ENCODE assay signal across 22 cellular contexts in genomic region chr10:100645111-100645510, GRCh38.
DNase-seq lines count a peak whose midpoint lies in the region; ATAC-seq, FAIRE-seq and TF ChIP-seq lines count a peak whose summit lies in the region.
"Had no signal": no experiment of that assay in that cellular context is flagged by ENCODE, and none has a peak within 500 bp of the region (broad histone marks: within the 10 kb centered on the region; RNA-seq: fewer than 3 reads in every experiment).

No MANE protein-coding gene starts in this region.

- H3K79me2 ChIP-seq in H1 (ENCODE audit: control insufficient read depth in 1 of 2, insufficient read depth in 2 of 2, low read length in 2 of 2), result no peaks in the 10 kb centered on the region
- H3K79me2 ChIP-seq in H9 (ENCODE audit: insufficient read depth, low read length), result no peaks in the 10 kb centered on the region

- intact Hi-C loops in naive thymus-derived CD4-positive, alpha-beta T cell (cut with micrococcal nuclease), result no loop called here
- intact Hi-C loops in ovary (cut with DNase I), result no loop called here

- no peak overlapping the region for H4K91ac ChIP-seq in H1 (replicated peaks; ENCODE audit: insufficient read length, low read length)
- H4K91ac ChIP-seq in H9 (ENCODE audit: insufficient read length, low read depth, low read length), result no peak overlapping the region

- WGBS in H1 (ENCODE audit: extremely low coverage in 1 of 2, insufficient coverage in 1 of 2, insufficient read length in 1 of 2, insufficient replicate concordance in 2 of 2, low coverage in 1 of 2, low lambda C conversion rate in 2 of 2, missing lambda C conversion rate in 1 of 2), 2 experiments, result 84% methylated on average over 5 of the region's 5 CpGs; no CpG with 5 or more reads in 1 of the 2 experiments
- WGBS in ovary, 3 donors, result 58 to 65% (median 59%) methylated on average over 5 of the region's 5 CpGs
- no CpG with 5 or more reads among the region's 5 CpGs for WGBS in H9 (ENCODE audit: extremely low coverage, insufficient read length, low lambda C conversion rate)

- peaks cover 0 to 5% (median 2%) of the 10 kb centered on the region in 4 experiments; a peak in 1 of 7 replicates for H3K27me3 ChIP-seq in H1 (replicated peaks in 1 of 4; ENCODE audit: control insufficient read depth in 3 of 4, extremely low read depth in 1 of 4, insufficient read depth in 3 of 4, low read length in 3 of 4)
- H3K27me3 ChIP-seq in naive thymus-derived CD4-positive, alpha-beta T cell (ENCODE audit: control insufficient read depth in 2 of 2, insufficient read depth in 2 of 2, low read length in 2 of 2), result peaks cover 0 to 3% of the 10 kb centered on the region in 2 donors
- H3K27me3 ChIP-seq in ovary, result no peaks in the 10 kb centered on the region
- no peaks in the 10 kb centered on the region; the same call in 1 of the 2 replicates for H3K27me3 ChIP-seq in H9 (ENCODE audit: insufficient read depth, low read length)
- H3K27me3 ChIP-seq: BE2C had no signal

- H3K4me3 Mint-ChIP-seq in naive thymus-derived CD4-positive, alpha-beta T cell, result no peak overlapping the region
- H3K4me3 Mint-ChIP-seq in H9, result no peak overlapping the region
- no peak overlapping the region for H3K4me3 Mint-ChIP-seq in activated naive CD4-positive, alpha-beta T cell treated with anti-CD3 and anti-CD28 coated beads, Interleukin-2, amount 10 ng/mL, durations not matched to agents 7 days and 5 days
- H3K4me3 Mint-ChIP-seq: CD4-positive, CD25-positive, alpha-beta regulatory T cell; CD8-positive, alpha-beta memory T cell; HFFc6 had no signal

- H3K27ac Mint-ChIP-seq in naive thymus-derived CD4-positive, alpha-beta T cell, result no peak overlapping the region
- no peak overlapping the region for H3K27ac Mint-ChIP-seq in H9
- H3K27ac Mint-ChIP-seq in activated naive CD4-positive, alpha-beta T cell treated with anti-CD3 and anti-CD28 coated beads, Interleukin-2, amount 10 ng/mL, durations not matched to agents 7 days and 5 days, result no peak overlapping the region
- H3K27ac Mint-ChIP-seq: CD4-positive, CD25-positive, alpha-beta regulatory T cell; CD8-positive, alpha-beta memory T cell; HFFc6 had no signal

- H3K9ac ChIP-seq in H1 (replicated peaks in 1 of 4; ENCODE audit: extremely low read depth in 1 of 4, low read depth in 3 of 4, low read length in 3 of 4), result no peak overlapping the region
- H3K9ac ChIP-seq in H9 (ENCODE audit: extremely low read depth, insufficient read length, low read length), result no peak overlapping the region

- H2AK5ac ChIP-seq in H1 (ENCODE audit: low read depth, low read length) (peak overlapping the region; percentile 84), H9 (ENCODE audit: insufficient read length, low read length) (no peak overlapping the region)

- H2BK20ac ChIP-seq in H1 (ENCODE audit: low read length) (peak overlapping the region; percentile 8), H9 (ENCODE audit: low read depth, low read length, poor library complexity, severe bottlenecking) (no peak overlapping the region)

- H2BK5ac ChIP-seq in H1 (ENCODE audit: low read depth, low read length) (peak overlapping the region; percentile 15; the same call in 1 of the 2 replicates), H9 (ENCODE audit: insufficient read length, low read length) (no peak overlapping the region)

- H4K8ac ChIP-seq in H1 (ENCODE audit: extremely low read depth, insufficient read depth, low read length), result no peak overlapping the region
- no peak overlapping the region for H4K8ac ChIP-seq in H9 (replicated peaks; ENCODE audit: insufficient read length, low read depth, low read length)

- H3K4me1 ChIP-seq in HEK293 (ENCODE audit: control insufficient read depth, insufficient read depth, low read length) (no peaks in the 10 kb centered on the region), H1 (replicated peaks in 1 of 4; ENCODE audit: control insufficient read depth in 3 of 4, insufficient read depth in 4 of 4, low read length in 3 of 4) (peaks cover 3 to 29% (median 19%) of the 10 kb centered on the region in 4 experiments; a peak in 5 of 7 replicates), ovary (ENCODE audit: insufficient read depth) (no peaks in the 10 kb centered on the region), H9 (ENCODE audit: insufficient read depth, low read length) (peaks cover 7% of the 10 kb centered on the region; the same call in 1 of the 2 replicates)
- no peaks in the 10 kb centered on the region for H3K4me1 ChIP-seq in naive thymus-derived CD4-positive, alpha-beta T cell (ENCODE audit: control insufficient read depth in 2 of 2, insufficient read depth in 2 of 2, low read length in 2 of 2)
- H3K4me1 ChIP-seq: BE2C, HAP-1 had no signal

- TF ChIP-seq CTCF in HEK293 (tag by site-specific recombination; IDR thresholded peaks at IDR 0.05) (no peak), H1 (IDR thresholded peaks at IDR 0.05; ENCODE audit: control extremely low read depth in 1 of 3, insufficient read depth in 1 of 3, low read depth in 1 of 3, low read length in 3 of 3) (no peak), ovary (IDR thresholded peaks at IDR 0.05) (no peak), H9 (conservative IDR thresholded peaks at IDR 0.05) (no peak)

- peaks cover 0 to 3% (median 0%) of the 10 kb centered on the region in 7 donors for H3K4me1 Mint-ChIP-seq in naive thymus-derived CD4-positive, alpha-beta T cell
- H3K4me1 Mint-ChIP-seq in H9, result peaks cover 37 to 50% of the 10 kb centered on the region in 2 experiments
- no peaks in the 10 kb centered on the region for H3K4me1 Mint-ChIP-seq in activated naive CD4-positive, alpha-beta T cell treated with anti-CD3 and anti-CD28 coated beads, Interleukin-2, amount 10 ng/mL, durations not matched to agents 7 days and 5 days
- H3K4me1 Mint-ChIP-seq: CD8-positive, alpha-beta memory T cell had no signal

- H3K36me3 ChIP-seq in HEK293 (ENCODE audit: control insufficient read depth in 2 of 2, insufficient read depth in 1 of 2, low read length in 2 of 2), result no peaks in the 10 kb centered on the region
- no peaks in the 10 kb centered on the region for H3K36me3 ChIP-seq in H1 (ENCODE audit: control insufficient read depth in 2 of 4, insufficient read depth in 4 of 4, low read length in 3 of 4)
- H3K36me3 ChIP-seq in naive thymus-derived CD4-positive, alpha-beta T cell (ENCODE audit: control insufficient read depth in 2 of 3, insufficient read depth in 3 of 3, low read length in 3 of 3), result no peaks in the 10 kb centered on the region
- no peaks in the 10 kb centered on the region for H3K36me3 ChIP-seq in ovary
- H3K36me3 ChIP-seq: BE2C, HAP-1 had no signal

- no peak overlapping the region for H2BK120ac ChIP-seq in H1 (replicated peaks; ENCODE audit: low read depth, low read length)
- H2BK120ac ChIP-seq in H9 (ENCODE audit: low read depth, low read length, poor library complexity, severe bottlenecking), result no peak overlapping the region

- H3K56ac ChIP-seq in H1 (replicated peaks; ENCODE audit: insufficient read length, low read depth, low read length), result no peak overlapping the region
- no peak overlapping the region for H3K56ac ChIP-seq in H9 (ENCODE audit: insufficient read length, low read depth, low read length)

- H2BK15ac ChIP-seq in H1 (ENCODE audit: low read length), result peak overlapping the region; percentile 21
- no peak overlapping the region for H2BK15ac ChIP-seq in H9 (ENCODE audit: low read depth, low read length)

- peaks cover 1% of the 10 kb centered on the region; the same call in 1 of the 2 replicates for H3K23me2 ChIP-seq in H1 (ENCODE audit: low read depth, low read length)
- peaks cover 3% of the 10 kb centered on the region for H3K23me2 ChIP-seq in H9 (ENCODE audit: insufficient read length, low read depth, low read length, poor library complexity, severe bottlenecking)

- no peak for TF ChIP-seq EP300 in H1 (IDR thresholded peaks at IDR 0.05; ENCODE audit: borderline replicate concordance in 1 of 2, low read depth in 2 of 2, low read length in 2 of 2)
- no peak for TF ChIP-seq EP300 in ovary (IDR thresholded peaks at IDR 0.05)

- DNase-seq in H1 (ENCODE audit: low read depth in 1 of 2, low spot score in 2 of 2) (no peak), ovary (no peak), H9 (no peak), SW 1271 (lab: John Stamatoyannopoulos, UW) (no peak)
- DNase-seq in naive thymus-derived CD4-positive, alpha-beta T cell, result no peak
- no peak for DNase-seq in activated naive CD4-positive, alpha-beta T cell treated with anti-CD3 and anti-CD28 coated beads, Interleukin-2, amount 10 ng/mL, durations not matched to agents 7 days and 5 days
- DNase-seq: ACHN; BE2C; C1 segment of cervical spinal cord; CD4-positive, CD25-positive, alpha-beta regulatory T cell; CD8-positive, alpha-beta memory T cell; COR-L47; DMS79 treated with DMSO at 0.1 percent for 48 hours; GF-D8; GOT3; HFFc6; IMR-90 had no signal

- ATAC-seq in naive thymus-derived CD4-positive, alpha-beta T cell, result peak; percentile 16
- ATAC-seq: K562 had no signal

- H2AFZ ChIP-seq in H1 (ENCODE audit: low read length), result no peak overlapping the region
- no peak overlapping the region for H2AFZ ChIP-seq in H9 (ENCODE audit: low read length)

- H3K4ac ChIP-seq in H1 (replicated peaks; ENCODE audit: insufficient read length, low read depth, low read length) (peak overlapping the region; percentile 9), H9 (ENCODE audit: low read depth, low read length) (no peak overlapping the region)

- H3K36me3 Mint-ChIP-seq in naive thymus-derived CD4-positive, alpha-beta T cell, result peaks cover 0 to 21% (median 0%) of the 10 kb centered on the region in 5 donors
- 0 out of 7 replicates have a peak, but pooled peaks cover 0 to 6% (median 0%) of the 10 kb centered on the region in 3 experiments for H3K36me3 Mint-ChIP-seq in H9 (ENCODE audit: insufficient read depth in 1 of 3, low read depth in 3 of 3)
- H3K36me3 Mint-ChIP-seq in activated naive CD4-positive, alpha-beta T cell treated with anti-CD3 and anti-CD28 coated beads, Interleukin-2, amount 10 ng/mL, durations not matched to agents 7 days and 5 days, result no peaks in the 10 kb centered on the region
- H3K36me3 Mint-ChIP-seq: CD4-positive, CD25-positive, alpha-beta regulatory T cell; CD8-positive, alpha-beta memory T cell had no signal

- H3K4me2 ChIP-seq in H1 (ENCODE audit: insufficient read depth in 1 of 2, low read depth in 2 of 2, low read length in 2 of 2) (peak overlapping the region in 1 of 2 experiments; percentile 13; a peak in 1 of 4 replicates), H9 (ENCODE audit: insufficient read depth, insufficient read length, low read length) (no peak overlapping the region)

- H3K27ac ChIP-seq in HEK293 (ENCODE audit: extremely low read depth, low read depth, low read length) (no peak overlapping the region), H1 (ENCODE audit: low read depth, low read length) (no peak overlapping the region), ovary (no peak overlapping the region), H9 (ENCODE audit: insufficient read length, low read depth, low read length) (no peak overlapping the region)
- H3K27ac ChIP-seq in naive thymus-derived CD4-positive, alpha-beta T cell (ENCODE audit: low read depth, low read length), result no peak overlapping the region

- H3K23ac ChIP-seq in H1 (ENCODE audit: insufficient read length) (no peak overlapping the region), H9 (ENCODE audit: insufficient read length, low read depth, low read length) (no peak overlapping the region)

- no peak overlapping the region for H3T11ph ChIP-seq in H9 (ENCODE audit: low read length)

- peaks cover 0 to 3% (median 0%) of the 10 kb centered on the region in 11 donors for H3K9me3 Mint-ChIP-seq in naive thymus-derived CD4-positive, alpha-beta T cell
- H3K9me3 Mint-ChIP-seq in H9, result no peaks in the 10 kb centered on the region
- H3K9me3 Mint-ChIP-seq in activated naive CD4-positive, alpha-beta T cell treated with anti-CD3 and anti-CD28 coated beads, Interleukin-2, amount 10 ng/mL, durations not matched to agents 7 days and 5 days, result no peaks in the 10 kb centered on the region
- H3K9me3 Mint-ChIP-seq: HFFc6 had no signal

- H3K4me3 ChIP-seq in HEK293 (ENCODE audit: low read depth, low read length), result no peak overlapping the region
- H3K4me3 ChIP-seq in H1 (ENCODE audit: extremely low read depth in 1 of 4, insufficient read depth in 2 of 4, low read depth in 3 of 4, low read length in 4 of 4), result no peak overlapping the region
- H3K4me3 ChIP-seq in naive thymus-derived CD4-positive, alpha-beta T cell (ENCODE audit: low read length), result no peak overlapping the region
- H3K4me3 ChIP-seq in ovary, result no peak overlapping the region
- H3K4me3 ChIP-seq: HAP-1, K562 had no signal

- POLR2A ChIA-PET in HEK293 (lab: Yijun Ruan, JAX), result no interaction called here
- POLR2A ChIA-PET in H1 (lab: Charles Lee; ENCODE audit: partially characterized antibody), result interaction anchor here (0.8 kb wide), 1 partner anchor 15 kb away, joined by 4 read pairs; no protein-coding TSS in a partner anchor
- POLR2A ChIA-PET in naive thymus-derived CD4-positive, alpha-beta T cell (lab: Charles Lee), result no interaction called here

- peaks cover 65 to 82% (median 69%) of the 10 kb centered on the region in 5 donors for H3K27me3 Mint-ChIP-seq in naive thymus-derived CD4-positive, alpha-beta T cell
- H3K27me3 Mint-ChIP-seq in H9 (ENCODE audit: low read depth), result peaks cover 81% of the 10 kb centered on the region
- H3K27me3 Mint-ChIP-seq in activated naive CD4-positive, alpha-beta T cell treated with anti-CD3 and anti-CD28 coated beads, Interleukin-2, amount 10 ng/mL, durations not matched to agents 7 days and 5 days, result peaks cover 67% of the 10 kb centered on the region

- CTCF ChIA-PET in HEK293 (lab: Yijun Ruan, JAX) (interaction anchor here (0.6 to 1.8 kb wide), 3 partner anchors 98 to 299 kb away, joined by 3 to 6 read pairs (median 3); no protein-coding TSS in a partner anchor), H1 (lab: Charles Lee; ENCODE audit: partially characterized antibody) (interaction anchor here (0.6 to 4.8 kb wide), 12 partner anchors 10 to 497 kb away, joined by 3 to 26 read pairs (median 3); no protein-coding TSS in a partner anchor)
- CTCF ChIA-PET in naive thymus-derived CD4-positive, alpha-beta T cell (lab: Charles Lee), result no interaction called here
- CTCF ChIA-PET in activated naive CD4-positive, alpha-beta T cell treated with anti-CD3 and anti-CD28 coated beads, Interleukin-2, amount 10 ng/mL, durations not matched to agents 7 days and 5 days (lab: Charles Lee), result no interaction called here

- TF ChIP-seq RAD21 in H1 (IDR thresholded peaks at IDR 0.05 in 1 of 2, conservative IDR thresholded peaks at IDR 0.05 in 1 of 2; ENCODE audit: low read depth in 2 of 2, low read length in 2 of 2), result no peak

- H3K14ac ChIP-seq in H1 (ENCODE audit: insufficient read length), result no peak overlapping the region
- H3K14ac ChIP-seq in H9 (ENCODE audit: insufficient read depth, low read length), result no peak overlapping the region; the same call in 1 of the 2 replicates

- peak overlapping the region; percentile 82; the same call in 1 of the 2 replicates for H2BK12ac ChIP-seq in H1 (ENCODE audit: low read depth, low read length)
- H2BK12ac ChIP-seq in H9 (ENCODE audit: insufficient read length, low read depth, low read length), result no peak overlapping the region

- no peaks in the 10 kb centered on the region; the same call in 1 of the 2 replicates for H3K79me1 ChIP-seq in H1 (ENCODE audit: low read depth, low read length)
- H3K79me1 ChIP-seq in H9 (ENCODE audit: insufficient read depth, low read depth, low read length, poor library complexity, severe bottlenecking), result no peaks in the 10 kb centered on the region

- H3K9me3 ChIP-seq in HEK293 (ENCODE audit: control insufficient read depth, insufficient read depth, low read depth, low read length) (no peaks in the 10 kb centered on the region), H1 (ENCODE audit: insufficient read depth in 2 of 2, low read depth in 1 of 2, low read length in 1 of 2) (no peaks in the 10 kb centered on the region), ovary (no peaks in the 10 kb centered on the region), H9 (ENCODE audit: control insufficient read depth, low read depth, low read length) (no peaks in the 10 kb centered on the region)
- H3K9me3 ChIP-seq in naive thymus-derived CD4-positive, alpha-beta T cell (ENCODE audit: control insufficient read depth in 2 of 3, low read length in 3 of 3), result no peaks in the 10 kb centered on the region
- H3K9me3 ChIP-seq: BE2C, HAP-1 had no signal

- H4K20me1 ChIP-seq in H1 (replicated peaks in 1 of 2; ENCODE audit: control insufficient read depth in 1 of 2, insufficient read depth in 2 of 2, low read length in 2 of 2) (no peaks in the 10 kb centered on the region), H9 (ENCODE audit: control insufficient read depth, insufficient read depth, insufficient read length) (no peaks in the 10 kb centered on the region)

- H4K5ac ChIP-seq in H1 (ENCODE audit: insufficient read length, low read depth, low read length), result no peak overlapping the region
- no peak overlapping the region for H4K5ac ChIP-seq in H9 (ENCODE audit: insufficient read length, low read depth, low read length)

- H3K18ac ChIP-seq in H1 (ENCODE audit: extremely low read depth, low read length) (no peak overlapping the region), H9 (ENCODE audit: insufficient read length, low read depth, low read length) (no peak overlapping the region)

- TF ChIP-seq POLR2A in H1 (IDR thresholded peaks at IDR 0.05; ENCODE audit: control extremely low read depth in 1 of 2, low read depth in 2 of 2, low read length in 2 of 2) (no peak), ovary (IDR thresholded peaks at IDR 0.05) (no peak)

- FAIRE-seq in H1 (lab: Jason Lieb, UNC), result no peak
- FAIRE-seq: A204.1, HTR-8/SVneo, K562 had no signal

Comparison
In these comparisons a context has a peak if more than half of its experiments do, and no peak if none do; other contexts are left out.
1. CTCF ChIA-PET loops: an anchor here in HEK293 (0.6 to 1.8 kb wide) and H1 (0.6 to 4.8 kb wide); none called in naive thymus-derived CD4-positive, alpha-beta T cell and activated naive CD4-positive, alpha-beta T cell treated with anti-CD3 and anti-CD28 coated beads, Interleukin-2, amount 10 ng/mL, durations not matched to agents 7 days and 5 days.